8 cellular contexts compared by ENCODE assay signal in genomic region chr10:78033623-78034470, GRCh38. TPM values are rescaled to one million over a fixed set of nuclear protein-coding genes. Genes with fewer than 3 reads are reported as not detected.
DNase-seq lines count a peak whose midpoint lies in the region; ATAC-seq and TF ChIP-seq lines count a peak whose summit lies in the region.

RPS24 (plus strand) TSS chr10:78033863; CDS start chr10:78033902, 39 bp downstream.

- peaks cover 17% of the 10 kb centered on the region for H3K79me2 ChIP-seq in parathyroid adenoma

- H3K27me3 ChIP-seq in adipocyte (replicated peaks; ENCODE audit: control insufficient read depth, insufficient read depth, low read length) (no peaks in the 10 kb centered on the region), cardiac muscle cell (no peaks in the 10 kb centered on the region), parathyroid adenoma (ENCODE audit: control insufficient read depth, insufficient read depth, low read length) (no peaks in the 10 kb centered on the region), tibial nerve (no peaks in the 10 kb centered on the region)

- DNase-seq in NCI-H1436 (lab: John Stamatoyannopoulos, UW) (peak; percentile 97), T follicular helper cell (ENCODE audit: low read depth) (peak; percentile 92), adipocyte (ENCODE audit: low read depth) (peak; percentile 99), cardiac muscle cell (ENCODE audit: low read depth in 1 of 2, low spot score in 1 of 2) (peak; percentile 98 to 99), tibial nerve (ENCODE audit: low spot score in 2 of 2) (peak; percentile 92 to 96)

- peaks cover 41% of the 10 kb centered on the region for H3K4me1 ChIP-seq in adipocyte (ENCODE audit: control insufficient read depth, insufficient read depth, low read length)
- H3K4me1 ChIP-seq in cardiac muscle cell (ENCODE audit: low read depth), result peaks cover 9% of the 10 kb centered on the region
- peaks cover 8% of the 10 kb centered on the region for H3K4me1 ChIP-seq in parathyroid adenoma
- H3K4me1 ChIP-seq in tibial nerve, result peaks cover 0 to 59% (median 12%) of the 10 kb centered on the region in 4 donors

- H3K36me3 ChIP-seq in adipocyte (ENCODE audit: control insufficient read depth, insufficient read depth, low read length, severe bottlenecking) (peaks cover 39% of the 10 kb centered on the region), cardiac muscle cell (peaks cover 34% of the 10 kb centered on the region), parathyroid adenoma (ENCODE audit: control insufficient read depth, insufficient read depth, low read length) (no peaks in the 10 kb centered on the region), tibial nerve (peaks cover 0 to 38% (median 24%) of the 10 kb centered on the region in 3 donors)

- peak within 1 kb of the TSS; percentile 89 for H3K9ac ChIP-seq in adipocyte (ENCODE audit: low read length)
- H3K9ac ChIP-seq in parathyroid adenoma, result no peak within 1 kb of the TSS

- H2AFZ ChIP-seq in parathyroid adenoma, result peak within 1 kb of the TSS; percentile 96

- peak within 1 kb of the TSS; percentile 73 for H3K4me2 ChIP-seq in parathyroid adenoma (ENCODE audit: low read length)

- TF ChIP-seq POLR2A in tibial nerve (IDR thresholded peaks at IDR 0.05), result peak; percentile 72 to 74

- TF ChIP-seq CTCF in GM12875 (IDR thresholded peaks at IDR 0.05; ENCODE audit: borderline replicate concordance, insufficient read depth, low read depth, low read length) (no peak), cardiac muscle cell (IDR thresholded peaks at IDR 0.05; ENCODE audit: low read depth, low read length) (no peak), parathyroid adenoma (IDR thresholded peaks at IDR 0.05) (no peak), tibial nerve (IDR thresholded peaks at IDR 0.05) (peak in 3 of 5 experiments; percentile 10 to 15 (median 11))

- H3K9me3 ChIP-seq in adipocyte (ENCODE audit: control insufficient read depth, low read length) (no peaks in the 10 kb centered on the region), cardiac muscle cell (ENCODE audit: low read depth) (no peaks in the 10 kb centered on the region), parathyroid adenoma (ENCODE audit: control insufficient read depth, low read length) (no peaks in the 10 kb centered on the region), tibial nerve (no peaks in the 10 kb centered on the region)

- 0 to 2% methylated on average over 36 to 39 of the region's 55 CpGs for WGBS in tibial nerve, 2 donors

- peak; percentile 30 to 95 for TF ChIP-seq EP300 in tibial nerve (IDR thresholded peaks at IDR 0.05)

- H3K4me3 ChIP-seq in GM12875 (ENCODE audit: low read depth, low read length) (peak within 1 kb of the TSS; percentile 91), adipocyte (ENCODE audit: low read length) (peak within 1 kb of the TSS; percentile 87), cardiac muscle cell (peak within 1 kb of the TSS; percentile 78), parathyroid adenoma (ENCODE audit: low read depth, low read length) (peak within 1 kb of the TSS; percentile 71), tibial nerve (peak within 1 kb of the TSS; percentile 72 to 82 (median 75))

- H3K27ac ChIP-seq in cardiac muscle cell (peak within 1 kb of the TSS; percentile 65), parathyroid adenoma (peak within 1 kb of the TSS; percentile 81), tibial nerve (peak within 1 kb of the TSS; percentile 60 to 82 (median 78))

- ATAC-seq in HG02798 (IDR thresholded peaks at IDR 0.05; ENCODE audit: poor library complexity, unreplicated experiment), result peak; percentile 83

RNA-seq across cellular contexts. Expression of gene RPS24, which starts in this region (rescaled TPM):
- total RNA-seq in cardiac muscle cell (1,990 and 2,002 TPM in 2 replicates), tibial nerve (1,000 to 10,000 TPM; 1,426 to 2,100 (median 1,895) TPM)
- 526 and 543 TPM in 2 replicates for polyA plus RNA-seq in cardiac muscle cell

Comparison
In these comparisons a context has a peak if more than half of its experiments do, and no peak if none do; other contexts are left out.
1. Peak in every context shown above with its lines: DNase-seq, ATAC-seq, H3K4me3 ChIP-seq and H3K27ac ChIP-seq.
2. CTCF ChIP-seq: peak in tibial nerve (3 of 5); none in GM12875 (single experiment), cardiac muscle cell (single experiment) and parathyroid adenoma (single experiment).